Comparison of ENCODE assay signal across 1 cellular context in the genomic region with DNA sequence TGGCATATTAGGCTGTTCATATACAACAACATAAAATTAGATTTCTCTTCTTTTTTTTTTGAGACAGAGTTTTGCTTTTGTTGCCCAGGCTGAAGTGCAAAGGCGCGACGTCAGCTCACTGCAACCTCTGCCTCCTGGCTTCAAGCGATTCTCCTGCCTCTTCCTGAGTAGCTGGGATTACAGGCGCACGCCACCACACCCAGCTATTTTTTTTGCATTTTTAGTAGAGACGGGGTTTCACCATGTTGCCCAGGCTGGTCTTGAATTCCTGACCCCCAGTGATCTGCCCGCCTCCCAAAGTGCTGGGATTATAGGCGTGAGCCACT.
TF ChIP-seq lines count a peak whose summit lies in the region.

No MANE protein-coding gene starts in this region.

TF ChIP-seq in GM12878, 131 proteins besides CTCF, POLR2A, EP300 and RAD21:
- TF ChIP-seq, protein P1, sequence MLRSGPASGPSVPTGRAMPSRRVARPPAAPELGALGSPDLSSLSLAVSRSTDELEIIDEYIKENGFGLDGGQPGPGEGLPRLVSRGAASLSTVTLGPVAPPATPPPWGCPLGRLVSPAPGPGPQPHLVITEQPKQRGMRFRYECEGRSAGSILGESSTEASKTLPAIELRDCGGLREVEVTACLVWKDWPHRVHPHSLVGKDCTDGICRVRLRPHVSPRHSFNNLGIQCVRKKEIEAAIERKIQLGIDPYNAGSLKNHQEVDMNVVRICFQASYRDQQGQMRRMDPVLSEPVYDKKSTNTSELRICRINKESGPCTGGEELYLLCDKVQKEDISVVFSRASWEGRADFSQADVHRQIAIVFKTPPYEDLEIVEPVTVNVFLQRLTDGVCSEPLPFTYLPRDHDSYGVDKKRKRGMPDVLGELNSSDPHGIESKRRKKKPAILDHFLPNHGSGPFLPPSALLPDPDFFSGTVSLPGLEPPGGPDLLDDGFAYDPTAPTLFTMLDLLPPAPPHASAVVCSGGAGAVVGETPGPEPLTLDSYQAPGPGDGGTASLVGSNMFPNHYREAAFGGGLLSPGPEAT (IDR thresholded peaks at IDR 0.05; ENCODE audit: low read depth): 0 out of 2 replicates have a peak, but pooled peaks have one; percentile 2
TF ChIP-seq in GM12878: peak in this region for 1; not testable (repeated sequence) for 130.
